ENCODE assay signal across 8 cellular contexts in the genomic region with DNA sequence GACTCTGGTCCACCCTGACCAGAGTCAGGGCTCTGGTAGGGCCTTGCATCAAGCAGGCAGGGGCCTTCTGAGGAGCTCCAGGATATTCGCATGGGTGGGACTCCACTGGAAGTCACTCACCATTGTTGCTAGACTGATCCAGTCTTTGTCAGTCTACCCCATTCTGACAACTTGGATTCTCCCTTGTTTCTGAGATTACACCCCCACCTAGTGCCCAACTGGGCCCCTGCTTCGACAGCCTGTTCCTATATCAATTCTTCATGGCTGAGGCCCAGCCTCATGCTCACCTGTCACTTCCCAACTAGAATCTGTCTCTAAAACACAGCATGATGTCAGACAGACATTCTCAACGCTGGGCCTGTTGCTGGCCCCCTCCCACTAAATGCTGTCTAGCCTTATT. TPM values are rescaled to one million over a fixed set of nuclear protein-coding genes. Genes with fewer than 3 reads are reported as not detected.
DNase-seq lines count a peak whose midpoint lies in the region; TF ChIP-seq lines count a peak whose summit lies in the region.

No MANE protein-coding gene starts in this region.

- no peak overlapping the region for H2AFZ ChIP-seq in OCI-LY3 (ENCODE audit: low read depth, low read length)

- no peak overlapping the region for H3K27ac ChIP-seq in OCI-LY3 (ENCODE audit: low read length)

- in situ Hi-C loops in GM13976 (cut with MboI; ENCODE audit: low sequenced_read_pairs, unreplicated experiment), result no loop called here

- H3K27me3 ChIP-seq in OCI-LY3 (ENCODE audit: low read depth, low read length), result no peaks in the 10 kb centered on the region

- no peaks in the 10 kb centered on the region for H3K9me3 ChIP-seq in OCI-LY3 (ENCODE audit: insufficient read depth, low read length)

- DNase-seq in AG10803 (ENCODE audit: low read depth), result no peak
- peak; percentile 61 for DNase-seq in GM13976 (ENCODE audit: low spot score)
- no peak for DNase-seq in fibroblast of the aortic adventitia (ENCODE audit: low read depth)
- no peak for DNase-seq in NCI-H1048 (lab: John Stamatoyannopoulos, UW)
- DNase-seq in globus pallidus (ENCODE audit: low spot score), result no peak
- no peak for DNase-seq in activated CD4-positive, CD25-positive, alpha-beta regulatory T cell (lab: John Stamatoyannopoulos, UW)
- DNase-seq in NCI-H128 (lab: John Stamatoyannopoulos, UW; ENCODE audit: unreplicated experiment), result no peak

- H3K4me1 ChIP-seq in OCI-LY3 (ENCODE audit: low read length), result no peaks in the 10 kb centered on the region

- H3K9ac ChIP-seq in OCI-LY3 (ENCODE audit: low read length), result no peak overlapping the region

- H4K20me1 ChIP-seq in OCI-LY3 (ENCODE audit: insufficient read depth, low read length), result no peaks in the 10 kb centered on the region

- H3K4me3 ChIP-seq in AG10803 (ENCODE audit: low read length), result no peak overlapping the region
- no peak overlapping the region for H3K4me3 ChIP-seq in OCI-LY3 (ENCODE audit: low read length)
- no peak overlapping the region for H3K4me3 ChIP-seq in fibroblast of the aortic adventitia (ENCODE audit: low read depth, low read length)

- H3K36me3 ChIP-seq in OCI-LY3 (replicated peaks; ENCODE audit: low read depth, low read length), result no peaks in the 10 kb centered on the region

- no peak overlapping the region for H3K4me2 ChIP-seq in OCI-LY3 (ENCODE audit: low read length)

- TF ChIP-seq CTCF in AG10803 (conservative IDR thresholded peaks at IDR 0.05; ENCODE audit: low read length) (peak; percentile 21; the same call in 1 of the 2 replicates), GM13976 (IDR thresholded peaks at IDR 0.05; ENCODE audit: borderline replicate concordance, control extremely low read depth, extremely low read depth, insufficient read depth, missing control alignments) (peak; percentile 35), OCI-LY3 (IDR thresholded peaks at IDR 0.05; ENCODE audit: low read depth, low read length) (peak; percentile 32; the same call in 1 of the 2 replicates), fibroblast of the aortic adventitia (IDR thresholded peaks at IDR 0.05; ENCODE audit: insufficient read depth, low read length) (peak; percentile 28)

- H3K79me2 ChIP-seq in OCI-LY3 (ENCODE audit: low read length), result no peaks in the 10 kb centered on the region

RNA-seq across cellular contexts. Expression of gene SLC35D3, which starts 5.2 kb away (rescaled TPM):
- total RNA-seq in fibroblast of the aortic adventitia (ENCODE audit: low replicate concordance), result not detected in 2 replicates
